ENCODE assay signal across 1 cellular context in genomic region chr11:102592634-102593581, GRCh38.
TF ChIP-seq lines count a peak whose summit lies in the region.

No MANE protein-coding gene starts in this region.

TF ChIP-seq in Ishikawa, 13 proteins besides CTCF, POLR2A, EP300 and RAD21 (continued from another document):
- TF ChIP-seq, protein P1, sequence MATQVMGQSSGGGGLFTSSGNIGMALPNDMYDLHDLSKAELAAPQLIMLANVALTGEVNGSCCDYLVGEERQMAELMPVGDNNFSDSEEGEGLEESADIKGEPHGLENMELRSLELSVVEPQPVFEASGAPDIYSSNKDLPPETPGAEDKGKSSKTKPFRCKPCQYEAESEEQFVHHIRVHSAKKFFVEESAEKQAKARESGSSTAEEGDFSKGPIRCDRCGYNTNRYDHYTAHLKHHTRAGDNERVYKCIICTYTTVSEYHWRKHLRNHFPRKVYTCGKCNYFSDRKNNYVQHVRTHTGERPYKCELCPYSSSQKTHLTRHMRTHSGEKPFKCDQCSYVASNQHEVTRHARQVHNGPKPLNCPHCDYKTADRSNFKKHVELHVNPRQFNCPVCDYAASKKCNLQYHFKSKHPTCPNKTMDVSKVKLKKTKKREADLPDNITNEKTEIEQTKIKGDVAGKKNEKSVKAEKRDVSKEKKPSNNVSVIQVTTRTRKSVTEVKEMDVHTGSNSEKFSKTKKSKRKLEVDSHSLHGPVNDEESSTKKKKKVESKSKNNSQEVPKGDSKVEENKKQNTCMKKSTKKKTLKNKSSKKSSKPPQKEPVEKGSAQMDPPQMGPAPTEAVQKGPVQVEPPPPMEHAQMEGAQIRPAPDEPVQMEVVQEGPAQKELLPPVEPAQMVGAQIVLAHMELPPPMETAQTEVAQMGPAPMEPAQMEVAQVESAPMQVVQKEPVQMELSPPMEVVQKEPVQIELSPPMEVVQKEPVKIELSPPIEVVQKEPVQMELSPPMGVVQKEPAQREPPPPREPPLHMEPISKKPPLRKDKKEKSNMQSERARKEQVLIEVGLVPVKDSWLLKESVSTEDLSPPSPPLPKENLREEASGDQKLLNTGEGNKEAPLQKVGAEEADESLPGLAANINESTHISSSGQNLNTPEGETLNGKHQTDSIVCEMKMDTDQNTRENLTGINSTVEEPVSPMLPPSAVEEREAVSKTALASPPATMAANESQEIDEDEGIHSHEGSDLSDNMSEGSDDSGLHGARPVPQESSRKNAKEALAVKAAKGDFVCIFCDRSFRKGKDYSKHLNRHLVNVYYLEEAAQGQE (IDR thresholded peaks at IDR 0.05; ENCODE audit: low read depth), result no peak
- TF ChIP-seq, protein P2, sequence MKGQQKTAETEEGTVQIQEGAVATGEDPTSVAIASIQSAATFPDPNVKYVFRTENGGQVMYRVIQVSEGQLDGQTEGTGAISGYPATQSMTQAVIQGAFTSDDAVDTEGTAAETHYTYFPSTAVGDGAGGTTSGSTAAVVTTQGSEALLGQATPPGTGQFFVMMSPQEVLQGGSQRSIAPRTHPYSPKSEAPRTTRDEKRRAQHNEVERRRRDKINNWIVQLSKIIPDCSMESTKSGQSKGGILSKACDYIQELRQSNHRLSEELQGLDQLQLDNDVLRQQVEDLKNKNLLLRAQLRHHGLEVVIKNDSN (IDR thresholded peaks at IDR 0.05), result no peak
- no peak for TF ChIP-seq TCF12 (IDR thresholded peaks at IDR 0.05; ENCODE audit: low read depth)
- TF ChIP-seq CEBPB (IDR thresholded peaks at IDR 0.05), result no peak
- TF ChIP-seq NFIC (IDR thresholded peaks at IDR 0.05), result no peak
- no peak for TF ChIP-seq YY1 (IDR thresholded peaks at IDR 0.05; ENCODE audit: low read depth)
- no peak for TF ChIP-seq TEAD4 (IDR thresholded peaks at IDR 0.05)
- TF ChIP-seq EGR1 (IDR thresholded peaks at IDR 0.05), result no peak
TF ChIP-seq in Ishikawa: peak in this region for 0.
